Comparison of ENCODE assay signal across 11 cellular contexts in genomic region chr9:93990448-93990847, GRCh38. TPM values are rescaled to one million over a fixed set of nuclear protein-coding genes. Genes with fewer than 3 reads are reported as not detected.
"Had no signal": no experiment of that assay in that cellular context is flagged by ENCODE, and none has a peak within 500 bp of the region (broad histone marks: within the 10 kb centered on the region; RNA-seq: fewer than 3 reads in every experiment).

No MANE protein-coding gene starts in this region.

- H3K4me1 ChIP-seq: HAP-1 had no signal

- DNase-seq: GM23248, GOT3, H7, H9, HCEC 1CT, HFFc6 had no signal

- H2AFZ ChIP-seq: GM23248, GM23338 had no signal

- H3K9ac ChIP-seq: GM23248 had no signal

- H3K36me3 ChIP-seq: HAP-1 had no signal

- H3K4me2 ChIP-seq: GM23338 had no signal

- H3K27ac ChIP-seq: GM23248 had no signal

- FAIRE-seq: H1 had no signal

- H3K4me3 ChIP-seq: GM23248, GM23338, HAP-1 had no signal

- ATAC-seq: GM23338, HCT116 had no signal

RNA-seq across cellular contexts. Expression of gene BARX1, which starts 35.3 kb away (rescaled TPM):
- total RNA-seq: GM23248, H4, HFFc6 had no signal
- polyA plus RNA-seq: GM23248 had no signal
